In genomic region chr3:106007512-106007911, GRCh38 we compare ENCODE assay signal across 20 cellular contexts.
"Had no signal": no experiment of that assay in that cellular context is flagged by ENCODE, and none has a peak within 500 bp of the region (broad histone marks: within the 10 kb centered on the region; RNA-seq: fewer than 3 reads in every experiment).

No MANE protein-coding gene starts in this region.

- H3K4me1 Mint-ChIP-seq: activated B cell treated with CpG ODN at 0.5 μM for 24 hours had no signal

- H2AFZ ChIP-seq: hepatocyte had no signal

- ATAC-seq: effector memory CD8-positive, alpha-beta T cell; left cardiac atrium; naive thymus-derived CD8-positive, alpha-beta T cell; Panc1; psoas muscle; right cardiac atrium had no signal

- H3K27ac ChIP-seq: hepatocyte, ovary, psoas muscle, SK-N-MC, suprapubic skin had no signal

- H3K9me3 ChIP-seq: ovary, psoas muscle, suprapubic skin had no signal

- H3K4me2 ChIP-seq: hepatocyte had no signal

- H3K27ac Mint-ChIP-seq: activated B cell treated with CpG ODN at 0.5 μM for 24 hours; activated naive CD4-positive, alpha-beta T cell treated with anti-CD3 and anti-CD28 coated beads, Interleukin-2, amount 50 U/mL, for 72 hours; effector memory CD8-positive, alpha-beta T cell had no signal

- H3K27me3 Mint-ChIP-seq: activated B cell treated with CpG ODN at 0.5 μM for 24 hours; effector memory CD8-positive, alpha-beta T cell; naive thymus-derived CD8-positive, alpha-beta T cell had no signal

- H3K4me1 ChIP-seq: psoas muscle, suprapubic skin had no signal

- DNase-seq: activated B cell treated with CpG ODN at 0.5 μM for 24 hours; amniotic stem cell; effector memory CD8-positive, alpha-beta T cell; foreskin fibroblast; left cardiac atrium; mesenchymal stem cell; naive thymus-derived CD8-positive, alpha-beta T cell; ovary; psoas muscle; right cardiac atrium; Right ventricle myocardium superior; stimulated activated CD8-positive, alpha-beta memory T cell treated with anti-CD3 and anti-CD28 coated beads, Interleukin-4, amount 100 ng/mL, for 48 hours; stimulated activated naive CD4-positive, alpha-beta T cell treated with Interleukin-2 at 50 U/mL for 16 hours; T-helper 9 cell; trophoblast cell had no signal

- H3K79me2 ChIP-seq: hepatocyte had no signal

- H3K9me3 Mint-ChIP-seq: activated B cell treated with CpG ODN at 0.5 μM for 24 hours; effector memory CD8-positive, alpha-beta T cell; naive thymus-derived CD8-positive, alpha-beta T cell had no signal

- H3K27me3 ChIP-seq: hepatocyte, ovary, suprapubic skin had no signal

- H3K4me3 Mint-ChIP-seq: activated B cell treated with CpG ODN at 0.5 μM for 24 hours; effector memory CD8-positive, alpha-beta T cell; naive thymus-derived CD8-positive, alpha-beta T cell had no signal

- H3K36me3 Mint-ChIP-seq: naive thymus-derived CD8-positive, alpha-beta T cell had no signal
